Comparison of ENCODE assay signal across 1 cellular context in the genomic region with DNA sequence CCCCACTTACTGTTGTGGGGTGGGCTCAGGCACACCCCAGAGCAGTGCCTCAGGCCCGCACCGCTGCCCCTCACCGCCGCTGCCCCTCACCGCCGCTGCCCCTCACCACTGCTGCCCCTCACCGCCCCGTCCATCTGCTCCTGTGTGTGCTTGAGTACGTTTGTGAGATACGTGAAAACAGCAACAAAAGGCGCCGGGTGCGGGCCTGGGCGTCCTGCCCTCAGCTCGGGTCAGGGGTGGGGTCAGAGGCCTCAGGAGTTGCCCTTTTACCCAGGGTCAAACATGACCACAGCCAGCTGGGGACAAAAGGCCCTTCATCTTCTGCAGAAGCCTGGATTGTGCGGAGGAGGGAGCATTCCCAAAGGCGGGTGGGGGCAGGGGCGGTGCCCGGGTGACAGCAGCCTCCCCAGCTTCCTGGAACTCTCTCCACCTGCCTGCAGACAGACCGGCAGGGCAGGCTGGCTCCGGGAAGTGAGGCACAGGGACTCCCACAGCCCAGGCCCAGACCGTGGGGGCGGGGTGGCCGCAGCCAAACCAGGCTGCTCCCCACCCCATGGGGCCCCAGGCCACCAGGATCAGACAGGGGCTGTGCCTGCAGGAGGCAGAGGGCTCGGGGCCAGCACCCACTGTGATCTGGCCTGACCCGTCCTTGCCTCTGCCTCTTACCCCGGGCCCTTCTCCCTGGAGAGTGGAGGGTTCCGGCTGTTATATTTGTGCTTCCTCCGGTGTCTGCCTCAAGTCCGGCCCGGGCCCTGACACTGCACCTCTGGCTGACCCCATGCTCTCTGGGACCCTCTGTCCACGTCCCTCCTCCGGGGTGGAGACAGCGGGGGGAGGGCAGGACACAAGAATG.
TF ChIP-seq lines count a peak whose summit lies in the region.

No MANE protein-coding gene starts in this region.

TF ChIP-seq in K562, 482 proteins besides CTCF, POLR2A, EP300 and RAD21 (continued from another document):
- TF ChIP-seq, protein P1, sequence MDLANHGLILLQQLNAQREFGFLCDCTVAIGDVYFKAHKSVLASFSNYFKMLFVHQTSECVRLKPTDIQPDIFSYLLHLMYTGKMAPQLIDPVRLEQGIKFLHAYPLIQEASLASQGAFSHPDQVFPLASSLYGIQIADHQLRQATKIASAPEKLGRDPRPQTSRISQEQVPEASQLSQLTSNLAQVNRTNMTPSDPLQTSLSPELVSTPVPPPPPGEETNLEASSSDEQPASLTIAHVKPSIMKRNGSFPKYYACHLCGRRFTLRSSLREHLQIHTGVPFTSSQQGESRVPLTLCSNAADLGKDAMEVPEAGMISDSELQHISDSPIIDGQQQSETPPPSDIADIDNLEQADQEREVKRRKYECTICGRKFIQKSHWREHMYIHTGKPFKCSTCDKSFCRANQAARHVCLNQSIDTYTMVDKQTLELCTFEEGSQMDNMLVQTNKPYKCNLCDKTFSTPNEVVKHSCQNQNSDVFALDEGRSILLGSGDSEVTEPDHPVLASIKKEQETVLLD (IDR thresholded peaks at IDR 0.05): no peak
- no peak for TF ChIP-seq SREBF2 (CRISPR knock-in tag; IDR thresholded peaks at IDR 0.05)
- TF ChIP-seq, protein P2, sequence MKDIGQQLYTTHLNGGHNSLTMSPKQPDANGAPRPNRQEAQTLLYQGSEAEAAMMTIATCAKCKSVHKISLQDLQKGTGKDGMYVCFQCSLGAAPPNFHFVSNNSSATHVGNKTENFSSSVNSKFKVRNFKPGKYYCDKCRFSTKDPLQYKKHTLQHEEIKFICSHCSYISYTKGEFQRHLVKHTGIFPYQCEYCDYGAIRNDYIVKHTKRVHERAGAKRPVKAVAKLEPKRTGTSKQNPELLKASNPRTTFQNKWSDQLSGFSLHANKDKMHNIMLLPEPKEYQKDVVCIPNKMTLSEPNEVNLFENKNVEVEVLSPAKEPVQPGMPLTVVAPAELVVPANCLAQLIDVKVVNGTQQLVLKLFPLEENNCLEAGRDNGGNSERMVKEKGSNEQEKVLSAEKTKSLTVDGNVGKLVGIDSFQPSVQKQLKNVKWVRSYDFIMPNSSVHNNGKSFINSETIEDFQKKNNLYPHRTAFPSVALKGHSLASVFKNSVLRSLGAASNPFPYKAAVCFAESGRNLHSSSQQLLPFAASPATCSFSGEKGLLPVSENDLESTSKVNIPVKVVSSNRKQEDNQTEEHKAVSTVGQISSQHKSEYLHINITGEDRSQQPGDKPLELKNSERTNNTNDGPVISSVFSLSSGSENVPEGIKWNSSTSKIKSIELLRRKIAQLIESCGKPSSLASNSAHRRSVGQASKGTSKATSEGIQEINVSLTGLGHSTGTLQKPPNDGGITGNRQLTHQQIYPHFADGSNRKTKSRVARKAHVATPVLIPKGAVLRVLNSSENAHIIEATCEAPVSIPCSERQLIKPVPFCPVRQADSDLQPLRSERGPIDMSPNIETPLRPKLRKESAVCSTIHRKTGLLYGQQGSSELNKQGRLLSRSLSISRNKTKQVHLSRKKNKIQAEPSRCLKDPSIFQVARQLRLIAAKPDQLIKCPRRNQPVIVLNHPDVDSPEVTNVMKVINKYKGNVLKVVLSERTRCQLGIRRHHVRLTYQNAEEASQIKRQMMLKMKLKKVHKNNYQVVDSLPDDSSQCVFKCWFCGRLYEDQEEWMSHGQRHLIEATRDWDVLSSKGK (CRISPR knock-in tag; IDR thresholded peaks at IDR 0.05): no peak
- TF ChIP-seq, protein P3, sequence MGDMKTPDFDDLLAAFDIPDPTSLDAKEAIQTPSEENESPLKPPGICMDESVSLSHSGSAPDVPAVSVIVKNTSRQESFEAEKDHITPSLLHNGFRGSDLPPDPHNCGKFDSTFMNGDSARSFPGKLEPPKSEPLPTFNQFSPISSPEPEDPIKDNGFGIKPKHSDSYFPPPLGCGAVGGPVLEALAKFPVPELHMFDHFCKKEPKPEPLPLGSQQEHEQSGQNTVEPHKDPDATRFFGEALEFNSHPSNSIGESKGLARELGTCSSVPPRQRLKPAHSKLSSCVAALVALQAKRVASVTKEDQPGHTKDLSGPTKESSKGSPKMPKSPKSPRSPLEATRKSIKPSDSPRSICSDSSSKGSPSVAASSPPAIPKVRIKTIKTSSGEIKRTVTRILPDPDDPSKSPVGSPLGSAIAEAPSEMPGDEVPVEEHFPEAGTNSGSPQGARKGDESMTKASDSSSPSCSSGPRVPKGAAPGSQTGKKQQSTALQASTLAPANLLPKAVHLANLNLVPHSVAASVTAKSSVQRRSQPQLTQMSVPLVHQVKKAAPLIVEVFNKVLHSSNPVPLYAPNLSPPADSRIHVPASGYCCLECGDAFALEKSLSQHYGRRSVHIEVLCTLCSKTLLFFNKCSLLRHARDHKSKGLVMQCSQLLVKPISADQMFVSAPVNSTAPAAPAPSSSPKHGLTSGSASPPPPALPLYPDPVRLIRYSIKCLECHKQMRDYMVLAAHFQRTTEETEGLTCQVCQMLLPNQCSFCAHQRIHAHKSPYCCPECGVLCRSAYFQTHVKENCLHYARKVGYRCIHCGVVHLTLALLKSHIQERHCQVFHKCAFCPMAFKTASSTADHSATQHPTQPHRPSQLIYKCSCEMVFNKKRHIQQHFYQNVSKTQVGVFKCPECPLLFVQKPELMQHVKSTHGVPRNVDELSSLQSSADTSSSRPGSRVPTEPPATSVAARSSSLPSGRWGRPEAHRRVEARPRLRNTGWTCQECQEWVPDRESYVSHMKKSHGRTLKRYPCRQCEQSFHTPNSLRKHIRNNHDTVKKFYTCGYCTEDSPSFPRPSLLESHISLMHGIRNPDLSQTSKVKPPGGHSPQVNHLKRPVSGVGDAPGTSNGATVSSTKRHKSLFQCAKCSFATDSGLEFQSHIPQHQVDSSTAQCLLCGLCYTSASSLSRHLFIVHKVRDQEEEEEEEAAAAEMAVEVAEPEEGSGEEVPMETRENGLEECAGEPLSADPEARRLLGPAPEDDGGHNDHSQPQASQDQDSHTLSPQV (IDR thresholded peaks at IDR 0.05): peak; percentile 69
